ENCODE assay signal across 3 cellular contexts in genomic region chr9:121363586-121363961, GRCh38.
TF ChIP-seq lines count a peak whose summit lies in the region.

No MANE protein-coding gene starts in this region.

TF ChIP-seq in SK-N-SH, 30 proteins besides CTCF, POLR2A, EP300 and RAD21:
- no peak for TF ChIP-seq TCF12 (IDR thresholded peaks at IDR 0.05)
- no peak for TF ChIP-seq SIN3A (IDR thresholded peaks at IDR 0.05; ENCODE audit: borderline replicate concordance, low read depth, low read length)
- no peak for TF ChIP-seq YY1 (IDR thresholded peaks at IDR 0.05; ENCODE audit: low read depth)
- no peak for TF ChIP-seq EZH2phosphoT487 (IDR thresholded peaks at IDR 0.05; ENCODE audit: borderline replicate concordance, low read depth)
- TF ChIP-seq NRF1 (IDR thresholded peaks at IDR 0.05; ENCODE audit: low read depth, low read length) = no peak
- no peak for TF ChIP-seq MXI1 (IDR thresholded peaks at IDR 0.05; ENCODE audit: low read depth, low read length)
- no peak for TF ChIP-seq IRF3 (IDR thresholded peaks at IDR 0.05; ENCODE audit: low read depth, low read length)
- TF ChIP-seq RXRA (IDR thresholded peaks at IDR 0.05; ENCODE audit: borderline replicate concordance, low read depth) = no peak
- TF ChIP-seq SMC3 (IDR thresholded peaks at IDR 0.05; ENCODE audit: low read depth, low read length) = no peak
- TF ChIP-seq POLR2AphosphoS5 (IDR thresholded peaks at IDR 0.05; ENCODE audit: low read depth, low read length) = no peak
- TF ChIP-seq ELF1 (IDR thresholded peaks at IDR 0.05) = no peak
- TF ChIP-seq, protein P1, sequence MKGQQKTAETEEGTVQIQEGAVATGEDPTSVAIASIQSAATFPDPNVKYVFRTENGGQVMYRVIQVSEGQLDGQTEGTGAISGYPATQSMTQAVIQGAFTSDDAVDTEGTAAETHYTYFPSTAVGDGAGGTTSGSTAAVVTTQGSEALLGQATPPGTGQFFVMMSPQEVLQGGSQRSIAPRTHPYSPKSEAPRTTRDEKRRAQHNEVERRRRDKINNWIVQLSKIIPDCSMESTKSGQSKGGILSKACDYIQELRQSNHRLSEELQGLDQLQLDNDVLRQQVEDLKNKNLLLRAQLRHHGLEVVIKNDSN (IDR thresholded peaks at IDR 0.05; ENCODE audit: borderline replicate concordance, low read depth) = no peak
- TF ChIP-seq, protein P2, sequence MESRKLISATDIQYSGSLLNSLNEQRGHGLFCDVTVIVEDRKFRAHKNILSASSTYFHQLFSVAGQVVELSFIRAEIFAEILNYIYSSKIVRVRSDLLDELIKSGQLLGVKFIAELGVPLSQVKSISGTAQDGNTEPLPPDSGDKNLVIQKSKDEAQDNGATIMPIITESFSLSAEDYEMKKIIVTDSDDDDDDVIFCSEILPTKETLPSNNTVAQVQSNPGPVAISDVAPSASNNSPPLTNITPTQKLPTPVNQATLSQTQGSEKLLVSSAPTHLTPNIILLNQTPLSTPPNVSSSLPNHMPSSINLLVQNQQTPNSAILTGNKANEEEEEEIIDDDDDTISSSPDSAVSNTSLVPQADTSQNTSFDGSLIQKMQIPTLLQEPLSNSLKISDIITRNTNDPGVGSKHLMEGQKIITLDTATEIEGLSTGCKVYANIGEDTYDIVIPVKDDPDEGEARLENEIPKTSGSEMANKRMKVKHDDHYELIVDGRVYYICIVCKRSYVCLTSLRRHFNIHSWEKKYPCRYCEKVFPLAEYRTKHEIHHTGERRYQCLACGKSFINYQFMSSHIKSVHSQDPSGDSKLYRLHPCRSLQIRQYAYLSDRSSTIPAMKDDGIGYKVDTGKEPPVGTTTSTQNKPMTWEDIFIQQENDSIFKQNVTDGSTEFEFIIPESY (IDR thresholded peaks at IDR 0.05; ENCODE audit: borderline replicate concordance, low read depth) = no peak
- TF ChIP-seq CHD2 (IDR thresholded peaks at IDR 0.05; ENCODE audit: low read length, partially characterized antibody) = no peak

TF ChIP-seq in SK-N-SH treated with all-trans-retinoic acid at 6 μM for 48 hours, 23 proteins besides CTCF, POLR2A, EP300 and RAD21:
- TF ChIP-seq GLIS3 (CRISPR knock-in tag; IDR thresholded peaks at IDR 0.05) = no peak
- no peak for TF ChIP-seq ARNTL (CRISPR knock-in tag; IDR thresholded peaks at IDR 0.05; ENCODE audit: borderline replicate concordance, low read depth)

TF ChIP-seq in endothelial cell of umbilical vein, 7 proteins besides CTCF, POLR2A, EP300 and RAD21:
- TF ChIP-seq JUN (IDR thresholded peaks at IDR 0.05; ENCODE audit: borderline replicate concordance, insufficient read depth, insufficient read length, low read depth) (no peak), GATA2 (IDR thresholded peaks at IDR 0.05; ENCODE audit: insufficient read depth, insufficient read length, low read depth, low read length) (no peak), FOS (IDR thresholded peaks at IDR 0.05; ENCODE audit: borderline replicate concordance, insufficient read depth, low read length) (no peak), MYC (IDR thresholded peaks at IDR 0.05; ENCODE audit: low read depth, low read length) (no peak), POLR2AphosphoS5 (IDR thresholded peaks at IDR 0.05; ENCODE audit: insufficient read depth, low read depth, low read length) (no peak), EZH2 (IDR thresholded peaks at IDR 0.05; ENCODE audit: borderline replicate concordance, low read depth, low read length, severe bottlenecking) (no peak)
- TF ChIP-seq, protein P3, sequence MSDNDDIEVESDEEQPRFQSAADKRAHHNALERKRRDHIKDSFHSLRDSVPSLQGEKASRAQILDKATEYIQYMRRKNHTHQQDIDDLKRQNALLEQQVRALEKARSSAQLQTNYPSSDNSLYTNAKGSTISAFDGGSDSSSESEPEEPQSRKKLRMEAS (IDR thresholded peaks at IDR 0.05; ENCODE audit: insufficient read depth, insufficient read length) = no peak
TF ChIP-seq in endothelial cell of umbilical vein: peak in this region for 0.
